ENCODE assay signal across 7 cellular contexts in genomic region chr1:144076646-144077045, GRCh38.
DNase-seq lines count a peak whose midpoint lies in the region; ATAC-seq and TF ChIP-seq lines count a peak whose summit lies in the region.
"Not testable (repeated sequence)": the region's sequence is repeated elsewhere in the genome, so short reads cannot be mapped to it uniquely, and the experiment has no call there.

No MANE protein-coding gene starts in this region.

- not testable (repeated sequence) for H3K27ac Mint-ChIP-seq in GM23338; activated CD4-positive, alpha-beta memory T cell treated with anti-CD3 and anti-CD28 coated beads for 36 hours; activated naive CD8-positive, alpha-beta T cell treated with anti-CD3 and anti-CD28 coated beads, Interleukin-2, amount 10 ng/mL, durations not matched to agents 7 days and 5 days; endothelial cell (ENCODE audit: unreplicated experiment); neural crest cell (ENCODE audit: unreplicated experiment)

- H3K4me2 ChIP-seq in GM23338 = not testable (repeated sequence)

- WGBS in stomach, 5 donors = 1 to 7% (median 3%) methylated on average over 14 to 43 of the region's 53 CpGs; no CpG with 5 or more reads in 1 of the 5 donors

- not testable (repeated sequence) for H3K9me2 ChIP-seq in GM23338 (ENCODE audit: insufficient read depth)

- H3K27me3 ChIP-seq in GM23338 (ENCODE audit: insufficient read depth); right atrium auricular region: not testable (repeated sequence)
- peaks cover 0 to 19% (median 12%) of the 10 kb centered on the region in 3 donors for H3K27me3 ChIP-seq in stomach

- TF ChIP-seq CTCF in GM23338 (conservative IDR thresholded peaks at IDR 0.05; ENCODE audit: low read depth in 2 of 2); endothelial cell (IDR thresholded peaks at IDR 0.05; ENCODE audit: unreplicated experiment); right atrium auricular region (IDR thresholded peaks at IDR 0.05); neural crest cell (conservative IDR thresholded peaks at IDR 0.05); stomach (IDR thresholded peaks at IDR 0.05): not testable (repeated sequence)

- POLR2A ChIA-PET in activated CD4-positive, alpha-beta memory T cell treated with anti-CD3 and anti-CD28 coated beads for 36 hours (lab: Charles Lee); activated naive CD8-positive, alpha-beta T cell treated with anti-CD3 and anti-CD28 coated beads, Interleukin-2, amount 10 ng/mL, durations not matched to agents 7 days and 5 days (lab: Charles Lee): not testable (repeated sequence)

- H3K9me3 ChIP-seq in right atrium auricular region, stomach: not testable (repeated sequence)

- TF ChIP-seq EP300 in stomach (IDR thresholded peaks at IDR 0.05) = not testable (repeated sequence)

- not testable (repeated sequence) for H4K20me1 ChIP-seq in GM23338 (replicated peaks; ENCODE audit: insufficient read depth)

- not testable (repeated sequence) for H3K79me2 ChIP-seq in GM23338 (replicated peaks; ENCODE audit: insufficient read depth)

- not testable (repeated sequence) for H3K36me3 ChIP-seq in GM23338 (ENCODE audit: insufficient read depth); right atrium auricular region; stomach

- not testable (repeated sequence) for H3F3A ChIP-seq in GM23338 (replicated peaks; ENCODE audit: low read depth)

- peak; percentile 0 for DNase-seq in GM23338 (ENCODE audit: low spot score)
- peak; percentile 10 for DNase-seq in activated CD4-positive, alpha-beta memory T cell treated with anti-CD3 and anti-CD28 coated beads for 36 hours
- peak; percentile 26 for DNase-seq in activated naive CD8-positive, alpha-beta T cell treated with anti-CD3 and anti-CD28 coated beads, Interleukin-2, amount 10 ng/mL, durations not matched to agents 7 days and 5 days
- DNase-seq in endothelial cell (ENCODE audit: low spot score) = peak; percentile 4
- DNase-seq in right atrium auricular region (ENCODE audit: low spot score); stomach: not testable (repeated sequence)
- DNase-seq in neural crest cell (ENCODE audit: low read depth, low spot score) = peak; percentile 1

- H3K4me3 ChIP-seq in GM23338 = not testable (repeated sequence)
- H3K4me3 ChIP-seq in right atrium auricular region (peak overlapping the region; percentile 30 to 58), stomach (peak overlapping the region in 3 of 4 donors; percentile 39 to 61 (median 58))

- H2AFZ ChIP-seq in GM23338 = not testable (repeated sequence)

- H3K36me3 Mint-ChIP-seq in GM23338 (ENCODE audit: low read depth); activated CD4-positive, alpha-beta memory T cell treated with anti-CD3 and anti-CD28 coated beads for 36 hours; activated naive CD8-positive, alpha-beta T cell treated with anti-CD3 and anti-CD28 coated beads, Interleukin-2, amount 10 ng/mL, durations not matched to agents 7 days and 5 days; endothelial cell (ENCODE audit: low read depth, unreplicated experiment); neural crest cell (ENCODE audit: low read depth): not testable (repeated sequence)

- CTCF ChIA-PET in activated CD4-positive, alpha-beta memory T cell treated with anti-CD3 and anti-CD28 coated beads for 36 hours (lab: Charles Lee) = not testable (repeated sequence)

- H3K27ac ChIP-seq in GM23338 (ENCODE audit: low read depth); right atrium auricular region; stomach: not testable (repeated sequence)

- not testable (repeated sequence) for ATAC-seq in GM23338; activated naive CD8-positive, alpha-beta T cell treated with anti-CD3 and anti-CD28 coated beads, Interleukin-2, amount 10 ng/mL, durations not matched to agents 7 days and 5 days (ENCODE audit: low read depth)

- H3K4me1 Mint-ChIP-seq in GM23338; activated CD4-positive, alpha-beta memory T cell treated with anti-CD3 and anti-CD28 coated beads for 36 hours (ENCODE audit: low read depth); activated naive CD8-positive, alpha-beta T cell treated with anti-CD3 and anti-CD28 coated beads, Interleukin-2, amount 10 ng/mL, durations not matched to agents 7 days and 5 days; endothelial cell (ENCODE audit: unreplicated experiment); neural crest cell: not testable (repeated sequence)

- H3K4me3 Mint-ChIP-seq in GM23338; activated CD4-positive, alpha-beta memory T cell treated with anti-CD3 and anti-CD28 coated beads for 36 hours; activated naive CD8-positive, alpha-beta T cell treated with anti-CD3 and anti-CD28 coated beads, Interleukin-2, amount 10 ng/mL, durations not matched to agents 7 days and 5 days; endothelial cell (ENCODE audit: unreplicated experiment); neural crest cell: not testable (repeated sequence)

- intact Hi-C loops in activated CD4-positive, alpha-beta memory T cell treated with anti-CD3 and anti-CD28 coated beads for 36 hours (cut with micrococcal nuclease); stomach (cut with DNase I; ENCODE audit: low total_unique reads): not testable (repeated sequence)

- not testable (repeated sequence) for H3K4me1 ChIP-seq in GM23338 (ENCODE audit: insufficient read depth); right atrium auricular region
- peaks cover 0 to 14% (median 5%) of the 10 kb centered on the region in 4 donors for H3K4me1 ChIP-seq in stomach

- not testable (repeated sequence) for H3K27me3 Mint-ChIP-seq in GM23338 (ENCODE audit: insufficient read depth, low read depth, poor library complexity); activated CD4-positive, alpha-beta memory T cell treated with anti-CD3 and anti-CD28 coated beads for 36 hours; activated naive CD8-positive, alpha-beta T cell treated with anti-CD3 and anti-CD28 coated beads, Interleukin-2, amount 10 ng/mL, durations not matched to agents 7 days and 5 days; endothelial cell (ENCODE audit: unreplicated experiment); neural crest cell (ENCODE audit: low read depth)

- not testable (repeated sequence) for TF ChIP-seq POLR2A in stomach (IDR thresholded peaks at IDR 0.05)

- H3K9me3 Mint-ChIP-seq in GM23338; activated CD4-positive, alpha-beta memory T cell treated with anti-CD3 and anti-CD28 coated beads for 36 hours; activated naive CD8-positive, alpha-beta T cell treated with anti-CD3 and anti-CD28 coated beads, Interleukin-2, amount 10 ng/mL, durations not matched to agents 7 days and 5 days; endothelial cell (ENCODE audit: unreplicated experiment); neural crest cell: not testable (repeated sequence)
